Comparison of ENCODE assay signal across 8 cellular contexts in genomic region chr1:225962440-225962975, GRCh38. TPM values are rescaled to one million over a fixed set of nuclear protein-coding genes. Genes with fewer than 3 reads are reported as not detected.
DNase-seq lines count a peak whose midpoint lies in the region; ATAC-seq, FAIRE-seq and TF ChIP-seq lines count a peak whose summit lies in the region.

No MANE protein-coding gene starts in this region.

- no peaks in the 10 kb centered on the region for H3K9me3 Mint-ChIP-seq in activated CD4-positive, alpha-beta memory T cell treated with anti-CD3 and anti-CD28 coated beads for 36 hours
- H3K9me3 Mint-ChIP-seq in endodermal cell, result no peaks in the 10 kb centered on the region

- POLR2A ChIA-PET in activated CD4-positive, alpha-beta memory T cell treated with anti-CD3 and anti-CD28 coated beads for 36 hours (lab: Charles Lee), result no interaction called here

- peaks cover 2% of the 10 kb centered on the region for H3K4me1 Mint-ChIP-seq in activated CD4-positive, alpha-beta memory T cell treated with anti-CD3 and anti-CD28 coated beads for 36 hours (ENCODE audit: low read depth)
- H3K4me1 Mint-ChIP-seq in endodermal cell, result peaks cover 10% of the 10 kb centered on the region

- H3K4me3 ChIP-seq in Jurkat, Clone E6-1 (ENCODE audit: low read length), result no peak overlapping the region
- H3K4me3 ChIP-seq in endodermal cell (ENCODE audit: low read length), result no peak overlapping the region
- H3K4me3 ChIP-seq in pancreas, result no peak overlapping the region

- H3K36me3 Mint-ChIP-seq in activated CD4-positive, alpha-beta memory T cell treated with anti-CD3 and anti-CD28 coated beads for 36 hours, result no peaks in the 10 kb centered on the region
- no peaks in the 10 kb centered on the region for H3K36me3 Mint-ChIP-seq in endodermal cell (ENCODE audit: low read depth)

- no peak for FAIRE-seq in pancreas (lab: Jason Lieb, UNC)

- no peak overlapping the region for H3K9ac ChIP-seq in endodermal cell (ENCODE audit: extremely low read depth, low read length, poor library complexity, severe bottlenecking)

- WGBS in endodermal cell (ENCODE audit: insufficient coverage in 1 of 2, insufficient read length in 1 of 2), 2 experiments, result 40 to 50% methylated on average over 4 to 21 of the region's 21 CpGs
- 19 to 25% methylated on average over 21 of the region's 21 CpGs for WGBS in pancreas, 2 donors

- TF ChIP-seq CTCF in endodermal cell (conservative IDR thresholded peaks at IDR 0.05) (peak; percentile 99), pancreas (IDR thresholded peaks at IDR 0.05) (peak; percentile 57 to 75 (median 64))

- intact Hi-C loops in activated CD4-positive, alpha-beta memory T cell treated with anti-CD3 and anti-CD28 coated beads for 36 hours (cut with micrococcal nuclease), result loop anchor here (1.0 to 5.0 kb wide), 2 partner anchors 159 to 235 kb away; no protein-coding TSS in a partner anchor
- intact Hi-C loops in pancreas (cut with DNase I), result no loop called here

- H3K27ac ChIP-seq in endodermal cell (ENCODE audit: low read depth, low read length) (no peak overlapping the region), pancreas (no peak overlapping the region)

- ATAC-seq in pancreas, result peak; percentile 89 to 96 (median 93)

- H3K4me1 ChIP-seq in endodermal cell (ENCODE audit: control insufficient read depth, insufficient read depth, low read length) (peaks cover 3% of the 10 kb centered on the region), pancreas (no peaks in the 10 kb centered on the region)

- H3K27me3 Mint-ChIP-seq in activated CD4-positive, alpha-beta memory T cell treated with anti-CD3 and anti-CD28 coated beads for 36 hours, result no peaks in the 10 kb centered on the region
- H3K27me3 Mint-ChIP-seq in endodermal cell (ENCODE audit: insufficient read depth), result peaks cover 25% of the 10 kb centered on the region

- no peaks in the 10 kb centered on the region for H3K9me3 ChIP-seq in endodermal cell (ENCODE audit: control insufficient read depth, low read length)
- H3K9me3 ChIP-seq in pancreas, result no peaks in the 10 kb centered on the region

- CTCF ChIA-PET in activated CD4-positive, alpha-beta memory T cell treated with anti-CD3 and anti-CD28 coated beads for 36 hours (lab: Charles Lee), result interaction anchor here (0.7 to 3.8 kb wide), 21 partner anchors 9 to 489 kb away, joined by 3 to 30 read pairs (median 4); partner anchors contain the start of gene SRP9

- H3K27ac Mint-ChIP-seq in activated CD4-positive, alpha-beta memory T cell treated with anti-CD3 and anti-CD28 coated beads for 36 hours, result no peak overlapping the region
- H3K27ac Mint-ChIP-seq in endodermal cell, result no peak overlapping the region

- DNase-seq in NCI-H748 (lab: John Stamatoyannopoulos, UW; ENCODE audit: unreplicated experiment) (peak; percentile 3), NCI-H748 treated with DMSO at 0.1 percent for 48 hours (lab: John Stamatoyannopoulos, UW) (no peak), endodermal cell (peak; percentile 96), pancreas (peak; percentile 47 to 93 (median 68)), DMS153 (lab: John Stamatoyannopoulos, UW) (no peak), midbrain (lab: John Stamatoyannopoulos, UW) (no peak)
- peak; percentile 19 for DNase-seq in Jurkat, Clone E6-1 (ENCODE audit: low read depth, low spot score)
- peak; percentile 75 for DNase-seq in activated CD4-positive, alpha-beta memory T cell treated with anti-CD3 and anti-CD28 coated beads for 36 hours

- H3K27me3 ChIP-seq in endodermal cell (ENCODE audit: control insufficient read depth, insufficient read depth, low read length, poor library complexity, severe bottlenecking) (no peaks in the 10 kb centered on the region), pancreas (no peaks in the 10 kb centered on the region)

- no peak overlapping the region for H3K4me3 Mint-ChIP-seq in activated CD4-positive, alpha-beta memory T cell treated with anti-CD3 and anti-CD28 coated beads for 36 hours
- H3K4me3 Mint-ChIP-seq in endodermal cell, result no peak overlapping the region

- H3K36me3 ChIP-seq in endodermal cell (ENCODE audit: control insufficient read depth, insufficient read depth, low read length) (no peaks in the 10 kb centered on the region), pancreas (no peaks in the 10 kb centered on the region)

RNA-seq across cellular contexts. Expression of gene LEFTY2, which starts 21.5 kb away (rescaled TPM):
- polyA plus RNA-seq in Jurkat, Clone E6-1 (2012; ENCODE audit: insufficient read depth, insufficient read length), result not detected
- total RNA-seq in activated CD4-positive, alpha-beta memory T cell treated with anti-CD3 and anti-CD28 coated beads for 36 hours, result not detected
- total RNA-seq in endodermal cell (100 to 1,000 TPM; 272 to 938 TPM), pancreas (10 to 100 TPM in 1 of 6 donors, under 1 TPM in 1, not detected in 4; 0.09 to 16.3 TPM)
- 318 TPM for polyA plus RNA-seq in endodermal cell (2013, experiment 1 of 2)
- polyA plus RNA-seq in endodermal cell (2013, experiment 2 of 2), result 376 TPM
- polyA plus RNA-seq in pancreas, result 1 to 10 TPM in 1 of 2 donors, under 1 TPM in 1; 0.07 to 1.4 TPM

RNA-seq across cellular contexts. Expression of gene SDE2, which starts 36.6 kb away (rescaled TPM):
- polyA plus RNA-seq in Jurkat, Clone E6-1 (2012; ENCODE audit: insufficient read depth, insufficient read length), result 7.2 TPM
- 10 to 100 TPM; 18.0 to 18.2 TPM for total RNA-seq in activated CD4-positive, alpha-beta memory T cell treated with anti-CD3 and anti-CD28 coated beads for 36 hours
- total RNA-seq in endodermal cell, result 10 to 100 TPM; 19.0 to 21.6 TPM
- polyA plus RNA-seq in endodermal cell (2013, experiment 1 of 2), result 13.3 TPM
- polyA plus RNA-seq in endodermal cell (2013, experiment 2 of 2), result 12.3 TPM
- 10 to 100 TPM in 1 of 6 donors, 1 to 10 TPM in 5; 6.8 to 12.4 (median 9.4) TPM for total RNA-seq in pancreas
- 1 to 10 TPM; 3.3 to 6.6 TPM for polyA plus RNA-seq in pancreas

RNA-seq across cellular contexts. Expression of gene PYCR2, which starts 38.5 kb away (rescaled TPM):
- 170 TPM for polyA plus RNA-seq in Jurkat, Clone E6-1 (2012; ENCODE audit: insufficient read depth, insufficient read length)
- total RNA-seq in activated CD4-positive, alpha-beta memory T cell treated with anti-CD3 and anti-CD28 coated beads for 36 hours, result 100 to 1,000 TPM; 127 TPM
- total RNA-seq in endodermal cell (100 to 1,000 TPM in 1 of 2 donors, 10 to 100 TPM in 1; 94.5 to 101 TPM), pancreas (10 to 100 TPM; 21.3 to 38.4 (median 30.5) TPM)
- 74.6 TPM for polyA plus RNA-seq in endodermal cell (2013, experiment 1 of 2)
- polyA plus RNA-seq in endodermal cell (2013, experiment 2 of 2), result 71.4 TPM
- 10 to 100 TPM; 69.2 to 88.9 TPM for polyA plus RNA-seq in pancreas

Comparison
In these comparisons a context has a peak if more than half of its experiments do, and no peak if none do; other contexts are left out.
1. DNase-seq: peak in NCI-H748 (single experiment), Jurkat, Clone E6-1 (single experiment), activated CD4-positive, alpha-beta memory T cell treated with anti-CD3 and anti-CD28 coated beads for 36 hours (single experiment), endodermal cell (single experiment) and pancreas (6 of 6); none in NCI-H748 treated with DMSO at 0.1 percent for 48 hours (single experiment), DMS153 (single experiment) and midbrain (single experiment).
2. RNA of gene LEFTY2, which starts 21.5 kb away (total RNA-seq): 272 to 938 TPM in endodermal cell; 0.09 to 16.3 TPM in pancreas and not detected in activated CD4-positive, alpha-beta memory T cell treated with anti-CD3 and anti-CD28 coated beads for 36 hours; every median in the first group is over 10 times any median in the second.